In genomic region chr6:63598251-63599036, GRCh38 we compare ENCODE assay signal across 8 cellular contexts. TPM values are rescaled to one million over a fixed set of nuclear protein-coding genes. Genes with fewer than 3 reads are reported as not detected.
DNase-seq lines count a peak whose midpoint lies in the region; TF ChIP-seq lines count a peak whose summit lies in the region.

No MANE protein-coding gene starts in this region.

- 1 to 3% methylated on average over 21 of the region's 21 CpGs for WGBS in GM23248 (ENCODE audit: low coverage in 1 of 2, low lambda C conversion rate in 2 of 2, missing lambda C conversion rate in 2 of 2), 2 experiments

- H3K9me2 ChIP-seq in GM23248 (ENCODE audit: insufficient read depth) (no peaks in the 10 kb centered on the region), Karpas-422 (replicated peaks; ENCODE audit: insufficient read depth, low read length) (no peaks in the 10 kb centered on the region)

- no peak overlapping the region for H3K27ac Mint-ChIP-seq in activated T-helper 2 cell treated with anti-CD3 and anti-CD28 coated beads, Interferon-gamma antibody, Interleukin-2, Interleukin-4, amounts not matched to agents 10 μg/mL and 5 μg/mL and 100 μg/mL, durations not matched to agents 14 hours and 24 hours and 36 hours
- H3K27ac Mint-ChIP-seq in neural progenitor cell: peak overlapping the region; percentile 80

- DNase-seq in EL (peak; percentile 63), GM23248 (peak; percentile 73), Karpas-422 (peak; percentile 91), RKO (ENCODE audit: low spot score) (peak; percentile 72), foreskin fibroblast (peak; percentile 29 to 75), neural progenitor cell (ENCODE audit: low spot score) (peak; percentile 83), substantia nigra (lab: John Stamatoyannopoulos, UW) (peak in 47 of 49 donors; percentile 2 to 81 (median 49))
- DNase-seq in activated T-helper 2 cell treated with anti-CD3 and anti-CD28 coated beads, Interferon-gamma antibody, Interleukin-2, Interleukin-4, amounts not matched to agents 10 μg/mL and 5 μg/mL and 100 μg/mL, durations not matched to agents 14 hours and 24 hours and 36 hours (ENCODE audit: low spot score): peak; percentile 64

- no peaks in the 10 kb centered on the region for H3K27me3 ChIP-seq in GM23248 (replicated peaks; ENCODE audit: insufficient read depth)
- H3K27me3 ChIP-seq in Karpas-422 (ENCODE audit: low read length): no peaks in the 10 kb centered on the region
- no peaks in the 10 kb centered on the region for H3K27me3 ChIP-seq in neural progenitor cell

- H2AFZ ChIP-seq in GM23248 (peak overlapping the region; percentile 95), Karpas-422 (ENCODE audit: low read length) (peak overlapping the region; percentile 99), neural progenitor cell (replicated peaks) (peak overlapping the region; percentile 100)

- H3K27ac ChIP-seq in GM23248 (no peak overlapping the region), Karpas-422 (ENCODE audit: low read length) (no peak overlapping the region), neural progenitor cell (no peak overlapping the region), substantia nigra (ENCODE audit: low read depth, low read length, poor library complexity, severe bottlenecking) (peak overlapping the region; percentile 68)

- H3F3A ChIP-seq in GM23248 (ENCODE audit: insufficient read depth) (no peaks in the 10 kb centered on the region), neural progenitor cell (ENCODE audit: low read depth) (peaks cover 5% of the 10 kb centered on the region)

- H3K79me2 ChIP-seq in GM23248 (ENCODE audit: insufficient read depth) (no peaks in the 10 kb centered on the region), Karpas-422 (ENCODE audit: low read length) (no peaks in the 10 kb centered on the region), neural progenitor cell (ENCODE audit: low read depth) (no peaks in the 10 kb centered on the region)

- TF ChIP-seq CTCF in foreskin fibroblast (IDR thresholded peaks at IDR 0.05; ENCODE audit: low read depth, low read length) (peak; percentile 90), neural progenitor cell (IDR thresholded peaks at IDR 0.05) (peak; percentile 83)

- peak overlapping the region; percentile 95 for H3K4me2 ChIP-seq in GM23248 (ENCODE audit: unreplicated experiment)
- H3K4me2 ChIP-seq in Karpas-422 (ENCODE audit: low read depth, low read length, poor library complexity, severe bottlenecking): peak overlapping the region; percentile 94
- peak overlapping the region; percentile 81 for H3K4me2 ChIP-seq in neural progenitor cell

- H3K4me1 ChIP-seq in GM23248 (ENCODE audit: insufficient read depth): peaks cover 5% of the 10 kb centered on the region; the same call in 1 of the 2 replicates
- peaks cover 17% of the 10 kb centered on the region for H3K4me1 ChIP-seq in Karpas-422 (ENCODE audit: low read length)
- H3K4me1 ChIP-seq in neural progenitor cell: peaks cover 3% of the 10 kb centered on the region

- H3K9me3 Mint-ChIP-seq in activated T-helper 2 cell treated with anti-CD3 and anti-CD28 coated beads, Interferon-gamma antibody, Interleukin-2, Interleukin-4, amounts not matched to agents 10 μg/mL and 5 μg/mL and 100 μg/mL, durations not matched to agents 14 hours and 24 hours and 36 hours: no peaks in the 10 kb centered on the region
- H3K9me3 Mint-ChIP-seq in neural progenitor cell: no peaks in the 10 kb centered on the region

- in situ Hi-C loops in GM23248 (cut with MboI): no loop called here

- no peaks in the 10 kb centered on the region for H4K20me1 ChIP-seq in GM23248 (ENCODE audit: insufficient read depth)
- no peaks in the 10 kb centered on the region for H4K20me1 ChIP-seq in Karpas-422 (ENCODE audit: insufficient read depth, low read depth, low read length)
- H4K20me1 ChIP-seq in neural progenitor cell (ENCODE audit: low read depth): no peaks in the 10 kb centered on the region

- no peaks in the 10 kb centered on the region for H3K36me3 ChIP-seq in GM23248 (ENCODE audit: low read depth)
- no peaks in the 10 kb centered on the region for H3K36me3 ChIP-seq in Karpas-422 (ENCODE audit: insufficient read depth, low read length)
- no peaks in the 10 kb centered on the region for H3K36me3 ChIP-seq in neural progenitor cell

- H3K9me3 ChIP-seq in GM23248 (ENCODE audit: low read depth): no peaks in the 10 kb centered on the region
- H3K9me3 ChIP-seq in Karpas-422 (ENCODE audit: low read length): no peaks in the 10 kb centered on the region
- no peaks in the 10 kb centered on the region for H3K9me3 ChIP-seq in neural progenitor cell (ENCODE audit: low read depth)

- peak overlapping the region; percentile 77 for H3K4me3 ChIP-seq in GM23248
- H3K4me3 ChIP-seq in Karpas-422 (ENCODE audit: low read length): peak overlapping the region; percentile 71
- H3K4me3 ChIP-seq in foreskin fibroblast (ENCODE audit: low read depth in 1 of 2, low read length in 2 of 2): peak overlapping the region; percentile 57 to 71
- H3K4me3 ChIP-seq in neural progenitor cell: peak overlapping the region; percentile 70

- H3K9ac ChIP-seq in GM23248 (peak overlapping the region; percentile 39), Karpas-422 (ENCODE audit: low read length) (peak overlapping the region; percentile 60), neural progenitor cell (peak overlapping the region; percentile 29)

- peaks cover 8% of the 10 kb centered on the region for H3K27me3 Mint-ChIP-seq in activated T-helper 2 cell treated with anti-CD3 and anti-CD28 coated beads, Interferon-gamma antibody, Interleukin-2, Interleukin-4, amounts not matched to agents 10 μg/mL and 5 μg/mL and 100 μg/mL, durations not matched to agents 14 hours and 24 hours and 36 hours (ENCODE audit: low read depth)
- H3K27me3 Mint-ChIP-seq in neural progenitor cell (ENCODE audit: insufficient read depth, low read depth): peaks cover 2% of the 10 kb centered on the region

- intact Hi-C loops in activated T-helper 2 cell treated with anti-CD3 and anti-CD28 coated beads, Interferon-gamma antibody, Interleukin-2, Interleukin-4, amounts not matched to agents 10 μg/mL and 5 μg/mL and 100 μg/mL, durations not matched to agents 14 hours and 24 hours and 36 hours (cut with micrococcal nuclease): loop anchor here (1.0 to 2.0 kb wide), 3 partner anchors 37 to 246 kb away; partner anchors contain the start of gene PHF3

- peak overlapping the region; percentile 86 for H3K4me3 Mint-ChIP-seq in activated T-helper 2 cell treated with anti-CD3 and anti-CD28 coated beads, Interferon-gamma antibody, Interleukin-2, Interleukin-4, amounts not matched to agents 10 μg/mL and 5 μg/mL and 100 μg/mL, durations not matched to agents 14 hours and 24 hours and 36 hours (ENCODE audit: low read depth)
- peak overlapping the region; percentile 88 for H3K4me3 Mint-ChIP-seq in neural progenitor cell

- H3K36me3 Mint-ChIP-seq in activated T-helper 2 cell treated with anti-CD3 and anti-CD28 coated beads, Interferon-gamma antibody, Interleukin-2, Interleukin-4, amounts not matched to agents 10 μg/mL and 5 μg/mL and 100 μg/mL, durations not matched to agents 14 hours and 24 hours and 36 hours (ENCODE audit: low read depth): no peaks in the 10 kb centered on the region
- no peaks in the 10 kb centered on the region for H3K36me3 Mint-ChIP-seq in neural progenitor cell

- H3K4me1 Mint-ChIP-seq in activated T-helper 2 cell treated with anti-CD3 and anti-CD28 coated beads, Interferon-gamma antibody, Interleukin-2, Interleukin-4, amounts not matched to agents 10 μg/mL and 5 μg/mL and 100 μg/mL, durations not matched to agents 14 hours and 24 hours and 36 hours (ENCODE audit: low read depth): peaks cover 26% of the 10 kb centered on the region
- peaks cover 10% of the 10 kb centered on the region for H3K4me1 Mint-ChIP-seq in neural progenitor cell

RNA-seq across cellular contexts. Expression of gene PTP4A1, which starts 26.2 kb away (rescaled TPM):
- 24.9 and 31.4 TPM in 2 replicates for total RNA-seq in GM23248 (2014; rRNA removed; shearing (Covaris generic))
- 133 and 138 TPM in 2 replicates for polyA plus RNA-seq in GM23248 (2016; fragmentation: Nextera tagmentation; extraction: Ambion mirVana)
- total RNA-seq in Karpas-422 (2014; rRNA removed; shearing (Covaris generic); ENCODE audit: low replicate concordance): 11.1 and 39.5 TPM in 2 replicates
- total RNA-seq in activated T-helper 2 cell treated with anti-CD3 and anti-CD28 coated beads, Interferon-gamma antibody, Interleukin-2, Interleukin-4, amounts not matched to agents 10 μg/mL and 5 μg/mL and 100 μg/mL, durations not matched to agents 14 hours and 24 hours and 36 hours: 80.8 and 88.8 TPM in 2 replicates
- 13.8 and 31.3 TPM in 2 replicates for total RNA-seq in neural progenitor cell (ENCODE audit: low replicate concordance)

RNA-seq across cellular contexts. Expression of gene PHF3, which starts 37.2 kb away (rescaled TPM):
- total RNA-seq in GM23248 (2014; rRNA removed; shearing (Covaris generic)): 34.7 and 36.0 TPM in 2 replicates
- 13.1 and 15.3 TPM in 2 replicates for polyA plus RNA-seq in GM23248 (2016; fragmentation: Nextera tagmentation; extraction: Ambion mirVana)
- total RNA-seq in Karpas-422 (2014; rRNA removed; shearing (Covaris generic); ENCODE audit: low replicate concordance): 74.7 and 86.3 TPM in 2 replicates
- total RNA-seq in activated T-helper 2 cell treated with anti-CD3 and anti-CD28 coated beads, Interferon-gamma antibody, Interleukin-2, Interleukin-4, amounts not matched to agents 10 μg/mL and 5 μg/mL and 100 μg/mL, durations not matched to agents 14 hours and 24 hours and 36 hours: 44.6 and 44.7 TPM in 2 replicates
- 72.4 and 100 TPM in 2 replicates for total RNA-seq in neural progenitor cell (ENCODE audit: low replicate concordance)
